Comparison of ENCODE assay signal across 25 cellular contexts in genomic region chr13:65653548-65654078, GRCh38.
A peak's percentile ranks its signal among the peaks of the same experiment; 100 is the strongest.
DNase-seq lines count a peak whose midpoint lies in the region; TF ChIP-seq lines count a peak whose summit lies in the region.
"Had no signal": no experiment of that assay in that cellular context is flagged by ENCODE, and none has a peak within 500 bp of the region (broad histone marks: within the 10 kb centered on the region; RNA-seq: fewer than 3 reads in every experiment).

No MANE protein-coding gene starts in this region.

- H3K27ac Mint-ChIP-seq in type B pancreatic cell (no peak overlapping the region), CD14-positive monocyte (no peak overlapping the region)
- H3K27ac Mint-ChIP-seq: activated CD8-positive, alpha-beta T cell treated with anti-CD3 and anti-CD28 coated beads, Interleukin-2, amount 10 ng/mL, durations not matched to agents 7 days and 5 days; activated naive CD4-positive, alpha-beta T cell treated with anti-CD3 and anti-CD28 coated beads, Interleukin-2, amount 50 U/mL, for 72 hours; CD4-positive, alpha-beta memory T cell; naive thymus-derived CD8-positive, alpha-beta T cell; T-helper 1 cell treated with Interleukin-12 subunit alpha and Interleukin-12 subunit beta and Interleukin-4 antibody, amounts not matched to agents 30 μg/mL and 1 μg/mL, for 36 hours had no signal

- H3K9me3 Mint-ChIP-seq in type B pancreatic cell, result no peaks in the 10 kb centered on the region
- H3K9me3 Mint-ChIP-seq in CD14-positive monocyte, result no peaks in the 10 kb centered on the region
- H3K9me3 Mint-ChIP-seq: T-helper 1 cell treated with Interleukin-12 subunit alpha and Interleukin-12 subunit beta and Interleukin-4 antibody, amounts not matched to agents 30 μg/mL and 1 μg/mL, for 36 hours had no signal

- intact Hi-C loops in CD14-positive monocyte (cut with micrococcal nuclease), result no loop called here

- TF ChIP-seq CTCF in type B pancreatic cell (conservative IDR thresholded peaks at IDR 0.05) (no peak), GM20000 (IDR thresholded peaks at IDR 0.05; ENCODE audit: extremely low read depth, missing control alignments) (no peak), CD14-positive monocyte (IDR thresholded peaks at IDR 0.05) (no peak)

- no peaks in the 10 kb centered on the region for H3K36me3 Mint-ChIP-seq in type B pancreatic cell
- no peaks in the 10 kb centered on the region for H3K36me3 Mint-ChIP-seq in CD14-positive monocyte
- H3K36me3 Mint-ChIP-seq: activated naive CD4-positive, alpha-beta T cell treated with anti-CD3 and anti-CD28 coated beads, Interleukin-2, amount 50 U/mL, for 72 hours; CD4-positive, alpha-beta memory T cell; naive thymus-derived CD8-positive, alpha-beta T cell had no signal

- H3K4me3 Mint-ChIP-seq in type B pancreatic cell (no peak overlapping the region), CD14-positive monocyte (no peak overlapping the region)
- H3K4me3 Mint-ChIP-seq: activated CD8-positive, alpha-beta T cell treated with anti-CD3 and anti-CD28 coated beads, Interleukin-2, amount 10 ng/mL, durations not matched to agents 7 days and 5 days; CD4-positive, alpha-beta memory T cell; naive thymus-derived CD8-positive, alpha-beta T cell; T-helper 1 cell treated with Interleukin-12 subunit alpha and Interleukin-12 subunit beta and Interleukin-4 antibody, amounts not matched to agents 30 μg/mL and 1 μg/mL, for 36 hours had no signal

- no peaks in the 10 kb centered on the region for H3K27me3 Mint-ChIP-seq in type B pancreatic cell
- H3K27me3 Mint-ChIP-seq in CD14-positive monocyte (ENCODE audit: low read depth in 3 of 3), result peaks cover 0 to 2% (median 0%) of the 10 kb centered on the region in 3 donors
- H3K27me3 Mint-ChIP-seq: CD4-positive, alpha-beta memory T cell; naive thymus-derived CD8-positive, alpha-beta T cell had no signal

- DNase-seq in NCI-H1417 (lab: John Stamatoyannopoulos, UW) (peak in 2 of 3 experiments; percentile 55 to 87), NCI-H1417 treated with DMSO at 0.1 percent for 48 hours (lab: John Stamatoyannopoulos, UW) (no peak), NCI-H1092 treated with DMSO at 0.1 percent for 48 hours (lab: John Stamatoyannopoulos, UW) (peak; percentile 43), RPMI7951 (ENCODE audit: low read depth) (peak; percentile 8), islet precursor cell (peak; percentile 85), type B pancreatic cell (ENCODE audit: extremely low spot score, unreplicated experiment) (no peak), GM20000 (ENCODE audit: low spot score) (no peak), CD14-positive monocyte (ENCODE audit: low spot score) (no peak)
- DNase-seq: activated CD4-positive, alpha-beta T cell treated with anti-CD3 and anti-CD28 coated beads for 1 hour; activated CD8-positive, alpha-beta T cell treated with anti-CD3 and anti-CD28 coated beads, Interleukin-2, amount 10 ng/mL, durations not matched to agents 7 days and 5 days; aorta; CD4-positive, alpha-beta memory T cell; DMS153; effector CD4-positive, alpha-beta T cell; MG63; naive thymus-derived CD8-positive, alpha-beta T cell; NCI-H187; NCI-H226; occipital lobe; PC-9; SHP77 treated with DMSO at 0.1 percent for 48 hours; stimulated activated naive CD4-positive, alpha-beta T cell treated with Interleukin-2 at 50 U/mL for 16 hours; uterus had no signal

- peaks cover 4% of the 10 kb centered on the region for H3K4me1 Mint-ChIP-seq in type B pancreatic cell (ENCODE audit: unreplicated experiment)
- no peaks in the 10 kb centered on the region for H3K4me1 Mint-ChIP-seq in CD14-positive monocyte
- H3K4me1 Mint-ChIP-seq: CD4-positive, alpha-beta memory T cell; naive thymus-derived CD8-positive, alpha-beta T cell had no signal

Comparison
In these comparisons a context has a peak if more than half of its experiments do, and no peak if none do; other contexts are left out.
1. DNase-seq: peak in NCI-H1417 (2 of 3), NCI-H1092 treated with DMSO at 0.1 percent for 48 hours (single experiment), RPMI7951 (single experiment) and islet precursor cell (single experiment); none in NCI-H1417 treated with DMSO at 0.1 percent for 48 hours (single experiment), type B pancreatic cell (single experiment), GM20000 (single experiment) and CD14-positive monocyte (single experiment).